In the genomic region with DNA sequence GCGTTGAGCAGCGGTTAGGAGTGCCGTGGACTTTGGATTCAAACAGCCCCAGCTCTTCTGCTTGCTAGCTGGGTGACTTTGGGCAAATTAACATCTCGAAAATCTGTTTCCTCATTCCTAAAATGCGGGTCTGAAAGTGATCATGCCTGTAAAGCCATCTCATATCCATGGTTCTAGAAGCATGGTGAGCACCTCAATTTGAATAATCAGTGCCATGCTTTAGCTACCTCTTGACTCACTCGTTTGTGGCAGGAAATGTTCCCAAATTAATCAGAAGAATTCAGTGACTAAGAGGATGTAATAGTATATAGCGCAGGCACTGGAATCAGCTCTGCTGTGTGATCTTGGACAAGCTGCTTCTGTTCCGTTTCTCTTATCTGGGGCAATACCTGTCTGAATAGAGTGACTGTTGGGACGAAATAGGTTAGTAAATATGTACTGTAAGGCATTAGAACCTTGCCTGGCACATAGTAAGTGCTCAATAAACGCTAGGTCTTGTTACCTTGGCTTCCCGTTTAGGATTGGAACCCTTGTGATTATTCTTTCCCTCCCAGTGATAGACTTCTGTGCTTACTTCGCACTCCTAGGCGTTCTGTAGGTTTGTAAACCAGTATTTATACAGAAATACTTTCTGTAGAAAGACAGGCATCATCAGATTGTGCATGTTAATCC, we compare ENCODE assay signal across 8 cellular contexts. TPM values are rescaled to one million over a fixed set of nuclear protein-coding genes. Genes with fewer than 3 reads are reported as not detected.
DNase-seq lines count a peak whose midpoint lies in the region; ATAC-seq and TF ChIP-seq lines count a peak whose summit lies in the region.

No MANE protein-coding gene starts in this region.

- peaks cover 5% of the 10 kb centered on the region; the same call in 1 of the 2 replicates for H3K4me1 ChIP-seq in OCI-LY3 (ENCODE audit: low read length)
- no peaks in the 10 kb centered on the region for H3K4me1 ChIP-seq in ectodermal cell (ENCODE audit: control insufficient read depth, insufficient read depth, low read length)
- H3K4me1 ChIP-seq in mucosa of stomach (ENCODE audit: control insufficient read depth, insufficient read depth, low read length), result peaks cover 14% of the 10 kb centered on the region

- no peak for TF ChIP-seq CTCF in GM12875 (IDR thresholded peaks at IDR 0.05; ENCODE audit: borderline replicate concordance, insufficient read depth, low read depth, low read length)
- TF ChIP-seq CTCF in OCI-LY3 (IDR thresholded peaks at IDR 0.05; ENCODE audit: low read depth, low read length), result no peak

- H3K27ac ChIP-seq in OCI-LY3 (ENCODE audit: low read length) (no peak overlapping the region), ectodermal cell (ENCODE audit: insufficient read depth, low read depth, low read length, poor library complexity, severe bottlenecking) (no peak overlapping the region)

- H3K9ac ChIP-seq in OCI-LY3 (ENCODE audit: low read length) (peak overlapping the region; percentile 79), mucosa of stomach (ENCODE audit: low read length) (peak overlapping the region; percentile 70)

- H3K9me3 ChIP-seq in OCI-LY3 (ENCODE audit: insufficient read depth, low read length) (no peaks in the 10 kb centered on the region), ectodermal cell (ENCODE audit: control insufficient read depth, low read length) (no peaks in the 10 kb centered on the region), mucosa of stomach (ENCODE audit: control insufficient read depth, low read length) (no peaks in the 10 kb centered on the region)

- peaks cover 7% of the 10 kb centered on the region for H3K27me3 ChIP-seq in OCI-LY3 (ENCODE audit: low read depth, low read length)
- H3K27me3 ChIP-seq in ectodermal cell (ENCODE audit: control insufficient read depth, insufficient read depth, low read length, poor library complexity, severe bottlenecking), result peaks cover 30% of the 10 kb centered on the region
- H3K27me3 ChIP-seq in mucosa of stomach (ENCODE audit: control insufficient read depth, insufficient read depth, low read length), result no peaks in the 10 kb centered on the region

- H3K4me3 ChIP-seq in GM12875 (ENCODE audit: low read depth, low read length), result peak overlapping the region; percentile 66
- H3K4me3 ChIP-seq in OCI-LY3 (ENCODE audit: low read length), result peak overlapping the region; percentile 94
- peak overlapping the region; percentile 53 for H3K4me3 ChIP-seq in ectodermal cell (ENCODE audit: insufficient read depth, low read depth, low read length)
- peak overlapping the region; percentile 48 for H3K4me3 ChIP-seq in mucosa of stomach (ENCODE audit: low read length)

- peak overlapping the region; percentile 99 for H3K4me2 ChIP-seq in OCI-LY3 (ENCODE audit: low read length)

- H4K20me1 ChIP-seq in OCI-LY3 (ENCODE audit: insufficient read depth, low read length), result no peaks in the 10 kb centered on the region

- H3K36me3 ChIP-seq in OCI-LY3 (replicated peaks; ENCODE audit: low read depth, low read length) (no peaks in the 10 kb centered on the region), ectodermal cell (ENCODE audit: control insufficient read depth, insufficient read depth, low read length) (no peaks in the 10 kb centered on the region), mucosa of stomach (ENCODE audit: control insufficient read depth, insufficient read depth, low read length) (no peaks in the 10 kb centered on the region)

- 55 to 56% methylated on average over 13 of the region's 13 CpGs for WGBS in ectodermal cell, 2 experiments

- peak overlapping the region; percentile 88 for H2AFZ ChIP-seq in OCI-LY3 (ENCODE audit: low read depth, low read length)

- no peak for ATAC-seq in GM21367 (IDR thresholded peaks at IDR 0.05; ENCODE audit: unreplicated experiment)
- ATAC-seq in GM19467 (IDR thresholded peaks at IDR 0.05; ENCODE audit: unreplicated experiment), result no peak
- no peak for ATAC-seq in GM21526 (IDR thresholded peaks at IDR 0.05; ENCODE audit: low FRiP score, unreplicated experiment)

- H3K79me2 ChIP-seq in OCI-LY3 (ENCODE audit: low read length), result no peaks in the 10 kb centered on the region

- no peak for DNase-seq in DMS 273 (lab: John Stamatoyannopoulos, UW; ENCODE audit: unreplicated experiment)

RNA-seq across cellular contexts. Expression of a gene that starts 0.8 kb away (rescaled TPM):
- 16.6 TPM for polyA plus RNA-seq in ectodermal cell (2013, experiment 1 of 4)
- 23.8 TPM for polyA plus RNA-seq in ectodermal cell (2013, experiment 2 of 4)
- 16.9 TPM for polyA plus RNA-seq in ectodermal cell (2013, experiment 3 of 4)
- polyA plus RNA-seq in ectodermal cell (2013, experiment 4 of 4), result 17.1 TPM

RNA-seq across cellular contexts. Expression of a gene that starts 32.4 kb away (rescaled TPM):
- 48.5 TPM for polyA plus RNA-seq in ectodermal cell (2013, experiment 1 of 4)
- polyA plus RNA-seq in ectodermal cell (2013, experiment 2 of 4), result 50.0 TPM
- 52.1 TPM for polyA plus RNA-seq in ectodermal cell (2013, experiment 3 of 4)
- polyA plus RNA-seq in ectodermal cell (2013, experiment 4 of 4), result 69.9 TPM

RNA-seq across cellular contexts. Expression of a gene that starts 53.0 kb away (rescaled TPM):
- polyA plus RNA-seq in ectodermal cell (2013, experiment 1 of 4), result not detected
- not detected for polyA plus RNA-seq in ectodermal cell (2013, experiment 2 of 4)
- not detected for polyA plus RNA-seq in ectodermal cell (2013, experiment 3 of 4)
- not detected for polyA plus RNA-seq in ectodermal cell (2013, experiment 4 of 4)

RNA-seq across cellular contexts. Expression of a gene that starts 53.1 kb away (rescaled TPM):
- 3.8 TPM for polyA plus RNA-seq in ectodermal cell (2013, experiment 1 of 4)
- polyA plus RNA-seq in ectodermal cell (2013, experiment 2 of 4), result 3.1 TPM
- 1.5 TPM for polyA plus RNA-seq in ectodermal cell (2013, experiment 3 of 4)
- 2.9 TPM for polyA plus RNA-seq in ectodermal cell (2013, experiment 4 of 4)
